Comparison of ENCODE assay signal across 2 cellular contexts in the genomic region with DNA sequence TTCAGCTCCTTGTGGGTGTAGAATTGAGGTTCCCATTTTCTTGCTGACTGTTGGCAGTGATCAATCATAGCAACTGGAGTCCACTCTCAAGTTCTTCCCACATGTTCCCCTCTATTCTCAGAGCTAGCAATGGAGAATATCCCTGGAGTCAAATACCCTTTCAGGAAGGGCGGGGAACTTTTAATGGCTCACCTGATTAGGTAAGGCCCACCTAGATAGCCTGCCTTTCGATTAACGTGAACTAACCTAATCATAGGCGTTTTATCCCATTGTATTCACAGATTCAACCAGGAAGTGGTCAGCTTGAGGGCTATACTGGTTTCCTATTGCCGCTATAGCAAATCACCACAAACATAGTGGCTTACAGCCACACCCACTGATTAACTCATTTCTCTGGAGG.
TF ChIP-seq lines count a peak whose summit lies in the region.

No MANE protein-coding gene starts in this region.

TF ChIP-seq in HEK293, 187 proteins besides CTCF, POLR2A, EP300 and RAD21 (continued from another document):
- TF ChIP-seq ZNF654 (tag by site-specific recombination; IDR thresholded peaks at IDR 0.05; ENCODE audit: low read depth): no peak
TF ChIP-seq in HEK293: peak in this region for 1.

TF ChIP-seq in K562, 482 proteins besides CTCF, POLR2A, EP300 and RAD21 (continued from another document):
- TF ChIP-seq, protein P1, sequence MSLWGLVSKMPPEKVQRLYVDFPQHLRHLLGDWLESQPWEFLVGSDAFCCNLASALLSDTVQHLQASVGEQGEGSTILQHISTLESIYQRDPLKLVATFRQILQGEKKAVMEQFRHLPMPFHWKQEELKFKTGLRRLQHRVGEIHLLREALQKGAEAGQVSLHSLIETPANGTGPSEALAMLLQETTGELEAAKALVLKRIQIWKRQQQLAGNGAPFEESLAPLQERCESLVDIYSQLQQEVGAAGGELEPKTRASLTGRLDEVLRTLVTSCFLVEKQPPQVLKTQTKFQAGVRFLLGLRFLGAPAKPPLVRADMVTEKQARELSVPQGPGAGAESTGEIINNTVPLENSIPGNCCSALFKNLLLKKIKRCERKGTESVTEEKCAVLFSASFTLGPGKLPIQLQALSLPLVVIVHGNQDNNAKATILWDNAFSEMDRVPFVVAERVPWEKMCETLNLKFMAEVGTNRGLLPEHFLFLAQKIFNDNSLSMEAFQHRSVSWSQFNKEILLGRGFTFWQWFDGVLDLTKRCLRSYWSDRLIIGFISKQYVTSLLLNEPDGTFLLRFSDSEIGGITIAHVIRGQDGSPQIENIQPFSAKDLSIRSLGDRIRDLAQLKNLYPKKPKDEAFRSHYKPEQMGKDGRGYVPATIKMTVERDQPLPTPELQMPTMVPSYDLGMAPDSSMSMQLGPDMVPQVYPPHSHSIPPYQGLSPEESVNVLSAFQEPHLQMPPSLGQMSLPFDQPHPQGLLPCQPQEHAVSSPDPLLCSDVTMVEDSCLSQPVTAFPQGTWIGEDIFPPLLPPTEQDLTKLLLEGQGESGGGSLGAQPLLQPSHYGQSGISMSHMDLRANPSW (CRISPR knock-in tag; IDR thresholded peaks at IDR 0.05): no peak
